In the genomic region with DNA sequence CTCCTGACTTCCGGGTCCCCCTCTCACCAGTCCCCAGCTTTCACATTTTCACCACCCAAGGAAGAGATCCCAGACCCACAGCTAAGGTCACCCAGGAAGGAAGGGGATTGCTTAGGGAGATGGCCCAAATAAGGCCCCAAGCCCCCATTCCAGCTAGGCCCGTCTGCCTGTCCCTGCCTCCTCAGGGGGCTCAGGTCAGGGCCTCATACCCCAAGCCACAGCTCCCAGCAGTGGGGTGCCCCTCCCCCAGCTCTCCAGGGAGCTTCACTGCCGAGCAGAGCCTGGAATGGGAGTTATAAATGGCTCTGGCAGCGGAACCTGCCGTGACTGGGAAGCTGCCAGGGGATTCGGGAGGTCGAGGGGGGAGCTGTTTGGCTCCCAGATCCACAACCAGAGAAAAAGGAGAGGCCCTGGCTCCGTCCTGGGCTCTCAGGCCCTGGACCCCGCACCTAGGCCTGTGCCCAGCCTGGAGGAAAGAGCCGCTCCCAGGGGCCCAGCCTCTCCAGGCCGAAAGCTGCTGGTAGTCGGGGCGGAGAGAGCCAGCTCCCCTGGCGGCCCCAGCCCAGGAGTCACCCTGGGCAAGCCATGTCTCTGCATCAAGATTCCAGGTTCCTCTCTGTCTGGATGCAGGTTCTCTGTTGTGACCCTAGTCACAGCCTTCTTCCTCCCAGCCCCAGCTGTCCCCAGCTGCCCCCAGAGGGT, we compare ENCODE assay signal across 1 cellular context.
TF ChIP-seq lines count a peak whose summit lies in the region.

No MANE protein-coding gene starts in this region.

TF ChIP-seq in IMR-90, 13 proteins besides CTCF, POLR2A, EP300 and RAD21 (continued from another document):
- TF ChIP-seq MAZ (IDR thresholded peaks at IDR 0.05; ENCODE audit: borderline replicate concordance, low read depth, low read length) (no peak), MXI1 (IDR thresholded peaks at IDR 0.05; ENCODE audit: borderline replicate concordance, low read depth, low read length) (no peak), BHLHE40 (IDR thresholded peaks at IDR 0.05; ENCODE audit: low read depth, low read length) (no peak), CEBPB (IDR thresholded peaks at IDR 0.05; ENCODE audit: low read depth, low read length) (no peak), ELK1 (IDR thresholded peaks at IDR 0.05; ENCODE audit: borderline replicate concordance, low read depth, low read length) (no peak), NFE2L2 (IDR thresholded peaks at IDR 0.05; ENCODE audit: low read depth, low read length) (no peak)
